11 cellular contexts compared by ENCODE assay signal in genomic region chr17:17118399-17118798, GRCh38.
A peak's percentile ranks its signal among the peaks of the same experiment; 100 is the strongest.
DNase-seq lines count a peak whose midpoint lies in the region; ATAC-seq and TF ChIP-seq lines count a peak whose summit lies in the region.
"Had no signal": no experiment of that assay in that cellular context is flagged by ENCODE, and none has a peak within 500 bp of the region (broad histone marks: within the 10 kb centered on the region; RNA-seq: fewer than 3 reads in every experiment).

No MANE protein-coding gene starts in this region.

- peaks cover 94% of the 10 kb centered on the region for H3K4me1 ChIP-seq in CD4-positive, alpha-beta memory T cell (ENCODE audit: insufficient read depth, low read length)
- H3K4me1 ChIP-seq in left ventricle myocardium inferior (peaks cover 93% of the 10 kb centered on the region), gastrocnemius medialis (peaks cover 67 to 86% of the 10 kb centered on the region in 2 donors)

- POLR2A ChIA-PET in CD4-positive, alpha-beta memory T cell (lab: Charles Lee; ENCODE audit: partially characterized antibody), result interaction anchor here (0.9 to 5.9 kb wide), 3 partner anchors 10 to 37 kb away, joined by 3 to 57 read pairs (median 3); no protein-coding TSS in a partner anchor

- peak overlapping the region in 6 of 8 donors; percentile 28 to 66 (median 54) for H3K4me3 Mint-ChIP-seq in CD4-positive, alpha-beta memory T cell

- TF ChIP-seq CTCF in VCaP (conservative IDR thresholded peaks at IDR 0.05) (no peak), left ventricle myocardium inferior (IDR thresholded peaks at IDR 0.05; ENCODE audit: borderline replicate concordance) (no peak), gastrocnemius medialis (IDR thresholded peaks at IDR 0.05 in 4 of 5, conservative IDR thresholded peaks at IDR 0.05 in 1 of 5) (no peak)

- intact Hi-C loops in CD4-positive, alpha-beta memory T cell (cut with micrococcal nuclease), result loop anchor here (5.0 kb wide), 1 partner anchor 76 kb away; the partner anchor contains the start of gene MPRIP
- intact Hi-C loops in left ventricle myocardium inferior (cut with micrococcal nuclease) (no loop called here), gastrocnemius medialis (cut with DNase I; ENCODE audit: low total_unique reads) (no loop called here)

- H3K27ac ChIP-seq in CD4-positive, alpha-beta memory T cell (ENCODE audit: low read depth, low read length), result peak overlapping the region; percentile 66
- H3K27ac ChIP-seq in VCaP, result peak overlapping the region; percentile 87
- H3K27ac ChIP-seq in left ventricle myocardium inferior (replicated peaks), result peak overlapping the region; percentile 86
- peak overlapping the region; percentile 29 to 65 (median 46) for H3K27ac ChIP-seq in gastrocnemius medialis
- H3K27ac ChIP-seq: SK-N-MC had no signal

- peaks cover 61 to 95% (median 84%) of the 10 kb centered on the region in 4 donors for H3K4me1 Mint-ChIP-seq in CD4-positive, alpha-beta memory T cell

- no peak for TF ChIP-seq POLR2A in gastrocnemius medialis (IDR thresholded peaks at IDR 0.05)

- CTCF ChIA-PET in CD4-positive, alpha-beta memory T cell (lab: Charles Lee; ENCODE audit: partially characterized antibody), result no interaction called here

- peaks cover 0 to 3% (median 0%) of the 10 kb centered on the region in 8 donors for H3K9me3 Mint-ChIP-seq in CD4-positive, alpha-beta memory T cell

- no peak for DNase-seq in CD4-positive, alpha-beta memory T cell
- no peak for DNase-seq in left ventricle myocardium inferior
- no peak for DNase-seq in gastrocnemius medialis
- no peak for DNase-seq in OCI-M1 (lab: John Stamatoyannopoulos, UW)
- DNase-seq in NCI-H774 (lab: John Stamatoyannopoulos, UW), result no peak
- DNase-seq in NCI-H1105 (lab: John Stamatoyannopoulos, UW), result no peak
- DNase-seq in activated effector memory CD4-positive, alpha-beta T cell treated with anti-CD3 and anti-CD28 coated beads, Interleukin-2, amount 50 U/mL, for 16 hours, result no peak
- DNase-seq: MG63, NCI-H524 had no signal

- no peaks in the 10 kb centered on the region for H3K9me3 ChIP-seq in CD4-positive, alpha-beta memory T cell (ENCODE audit: control insufficient read depth in 1 of 2, low read length in 2 of 2)
- no peaks in the 10 kb centered on the region for H3K9me3 ChIP-seq in left ventricle myocardium inferior (replicated peaks)
- H3K9me3 ChIP-seq in gastrocnemius medialis, result no peaks in the 10 kb centered on the region
- H3K9me3 ChIP-seq: MG63 had no signal

- H3K27me3 Mint-ChIP-seq in CD4-positive, alpha-beta memory T cell, result no peaks in the 10 kb centered on the region

- H3K4me3 ChIP-seq in CD4-positive, alpha-beta memory T cell (ENCODE audit: low read length in 2 of 2), result no peak overlapping the region
- H3K4me3 ChIP-seq in left ventricle myocardium inferior, result no peak overlapping the region
- no peak overlapping the region for H3K4me3 ChIP-seq in gastrocnemius medialis
- H3K4me3 ChIP-seq: MG63, SK-N-MC had no signal

- ATAC-seq in gastrocnemius medialis, result no peak

- no peaks in the 10 kb centered on the region for H3K36me3 ChIP-seq in CD4-positive, alpha-beta memory T cell (ENCODE audit: insufficient read depth, low read length)
- H3K36me3 ChIP-seq in left ventricle myocardium inferior (no peaks in the 10 kb centered on the region), gastrocnemius medialis (no peaks in the 10 kb centered on the region)
- H3K36me3 ChIP-seq: MG63 had no signal

- no peaks in the 10 kb centered on the region for H3K27me3 ChIP-seq in CD4-positive, alpha-beta memory T cell (ENCODE audit: insufficient read depth, low read length)
- H3K27me3 ChIP-seq in left ventricle myocardium inferior (ENCODE audit: low read depth), result no peaks in the 10 kb centered on the region
- H3K27me3 ChIP-seq in gastrocnemius medialis, result no peaks in the 10 kb centered on the region
- H3K27me3 ChIP-seq: MG63 had no signal

- in situ Hi-C loops in gastrocnemius medialis (cut with MboI; ENCODE audit: low sequenced_read_pairs in 4 of 4), result no loop called here

- peak overlapping the region; percentile 88 to 96 (median 95) for H3K27ac Mint-ChIP-seq in CD4-positive, alpha-beta memory T cell

- H3K36me3 Mint-ChIP-seq in CD4-positive, alpha-beta memory T cell, result no peaks in the 10 kb centered on the region
